In genomic region chr16:73434621-73435020, GRCh38 we compare ENCODE assay signal across 30 cellular contexts.
"Had no signal": no experiment of that assay in that cellular context is flagged by ENCODE, and none has a peak within 500 bp of the region (broad histone marks: within the 10 kb centered on the region; RNA-seq: fewer than 3 reads in every experiment).

No MANE protein-coding gene starts in this region.

- DNase-seq: activated CD4-positive, alpha-beta T cell treated with anti-CD3 and anti-CD28 coated beads for 36 hours; activated CD4-positive, alpha-beta T cell treated with anti-CD3 and anti-CD28 coated beads, Interleukin-2, amount 10 ng/mL, durations not matched to agents 7 days and 5 days; activated CD4-positive, alpha-beta T cell treated with anti-CD3 and anti-CD28 coated beads, Interleukin-2, amount 50 U/mL, for 48 hours; activated CD8-positive, alpha-beta T cell treated with anti-CD3 and anti-CD28 coated beads, Interleukin-2, amount 10 ng/mL, durations not matched to agents 7 days and 5 days; activated gamma-delta T cell treated with Interleukin-2 at 50 U/mL for 16 hours; activated naive CD4-positive, alpha-beta T cell treated with anti-CD3 and anti-CD28 coated beads for 36 hours; activated T-cell treated with anti-CD3 and anti-CD28 coated beads, Interleukin-2, amount 50 U/mL, for 4 hours; adrenal gland; body of pancreas; Kasumi-1; MG63; NCI-H1048; NCI-H1417 treated with DMSO at 0.1 percent for 48 hours; NCI-H1930; NCI-H2081 treated with DMSO at 0.1 percent for 48 hours; NCI-H226; NCI-H446 treated with DMSO at 0.1 percent for 48 hours; NCI-H524 treated with DMSO at 0.1 percent for 48 hours; NCI-H774; NK-92 treated with Interleukin-12 subunit alpha and Interleukin-12 subunit beta, amount 100 ng/mL, for 24 hours; PC-3; Peyer's patch; RPMI8226; SHP77 treated with DMSO at 0.1 percent for 48 hours; SK-N-SH had no signal

- H3K4me3 ChIP-seq: adrenal gland, body of pancreas, breast epithelium, MG63, Peyer's patch, SJSA1 had no signal

- H3K27ac ChIP-seq: adrenal gland, body of pancreas, breast epithelium, Peyer's patch, SJSA1 had no signal

- ATAC-seq: activated CD4-positive, alpha-beta T cell treated with anti-CD3 and anti-CD28 coated beads for 36 hours; activated CD4-positive, CD25-positive, alpha-beta regulatory T cell treated with anti-CD3 and anti-CD28 coated beads, Interleukin-2, amount 50 U/mL, for 24 hours; activated CD8-positive, alpha-beta T cell treated with anti-CD3 and anti-CD28 coated beads, Interleukin-2, amount 10 ng/mL, durations not matched to agents 7 days and 5 days; activated naive CD4-positive, alpha-beta T cell treated with anti-CD3 and anti-CD28 coated beads, Interleukin-2, amount 50 U/mL, for 72 hours; activated T-cell treated with anti-CD3 and anti-CD28 coated beads, Interleukin-2, amount 50 U/mL, for 4 hours; body of pancreas; PC-3; WTC11 had no signal
